1 cellular context compared by ENCODE assay signal in the genomic region with DNA sequence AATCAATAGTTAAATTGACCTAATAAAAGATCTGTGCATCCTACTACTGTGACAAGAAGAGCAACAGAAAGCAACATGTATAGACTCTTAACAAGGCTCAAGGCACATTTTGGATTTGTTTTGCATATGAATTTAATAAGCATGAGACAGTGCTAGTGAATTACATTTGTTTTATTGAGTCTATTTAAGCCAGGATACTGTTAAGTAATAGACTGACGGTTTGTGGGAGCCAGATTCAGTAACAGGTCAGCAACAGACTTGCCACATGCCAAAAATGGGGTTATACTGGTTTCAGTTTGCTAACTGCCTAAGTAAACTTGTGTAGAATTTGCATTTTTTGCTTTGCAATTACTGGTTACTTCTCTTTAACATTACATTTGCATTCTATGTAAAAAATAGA.
TF ChIP-seq lines count a peak whose summit lies in the region.

No MANE protein-coding gene starts in this region.

TF ChIP-seq in GM12878, 131 proteins besides CTCF, POLR2A, EP300 and RAD21 (continued from another document and continues in another):
- TF ChIP-seq, protein P1, sequence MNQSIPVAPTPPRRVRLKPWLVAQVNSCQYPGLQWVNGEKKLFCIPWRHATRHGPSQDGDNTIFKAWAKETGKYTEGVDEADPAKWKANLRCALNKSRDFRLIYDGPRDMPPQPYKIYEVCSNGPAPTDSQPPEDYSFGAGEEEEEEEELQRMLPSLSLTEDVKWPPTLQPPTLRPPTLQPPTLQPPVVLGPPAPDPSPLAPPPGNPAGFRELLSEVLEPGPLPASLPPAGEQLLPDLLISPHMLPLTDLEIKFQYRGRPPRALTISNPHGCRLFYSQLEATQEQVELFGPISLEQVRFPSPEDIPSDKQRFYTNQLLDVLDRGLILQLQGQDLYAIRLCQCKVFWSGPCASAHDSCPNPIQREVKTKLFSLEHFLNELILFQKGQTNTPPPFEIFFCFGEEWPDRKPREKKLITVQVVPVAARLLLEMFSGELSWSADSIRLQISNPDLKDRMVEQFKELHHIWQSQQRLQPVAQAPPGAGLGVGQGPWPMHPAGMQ (IDR thresholded peaks at IDR 0.05; ENCODE audit: borderline replicate concordance), result no peak
- TF ChIP-seq ASH2L (IDR thresholded peaks at IDR 0.05; ENCODE audit: borderline replicate concordance, low read depth) (no peak), ZNF274 (IDR thresholded peaks at IDR 0.05; ENCODE audit: insufficient read depth, insufficient read length) (no peak), CBX5 (IDR thresholded peaks at IDR 0.05; ENCODE audit: low read depth) (no peak), HDGF (IDR thresholded peaks at IDR 0.05) (no peak), RBBP5 (conservative IDR thresholded peaks at IDR 0.05) (no peak), STAT3 (IDR thresholded peaks at IDR 0.05; ENCODE audit: low read depth, low read length) (0 out of 2 replicates have a peak, but pooled peaks have one; percentile 38), ATF7 (IDR thresholded peaks at IDR 0.05; ENCODE audit: low read depth) (0 out of 2 replicates have a peak, but pooled peaks have one; percentile 26), LARP7 (IDR thresholded peaks at IDR 0.05) (no peak), KDM1A (IDR thresholded peaks at IDR 0.05; ENCODE audit: borderline replicate concordance) (no peak), MTA3 (IDR thresholded peaks at IDR 0.05; ENCODE audit: borderline replicate concordance, low read length) (no peak), WRNIP1 (IDR thresholded peaks at IDR 0.05; ENCODE audit: borderline replicate concordance, low read depth, low read length) (no peak), STAT1 (conservative IDR thresholded peaks at IDR 0.05) (no peak), KAT2A (conservative IDR thresholded peaks at IDR 0.05; ENCODE audit: control insufficient read depth, low read depth, low read length) (no peak), FOS (IDR thresholded peaks at IDR 0.05; ENCODE audit: borderline replicate concordance, extremely low read depth, insufficient read length) (no peak), ESRRA (IDR thresholded peaks at IDR 0.05; ENCODE audit: low read length) (no peak), GABPA (IDR thresholded peaks at IDR 0.05; ENCODE audit: low read depth) (no peak), NRF1 (conservative IDR thresholded peaks at IDR 0.05; ENCODE audit: low read depth, low read length) (no peak), JUND (IDR thresholded peaks at IDR 0.05; ENCODE audit: low read depth, low read length) (no peak), ZBED1 (IDR thresholded peaks at IDR 0.05; ENCODE audit: borderline replicate concordance) (peak; percentile 39; the same call in 1 of the 2 replicates), IRF4 (IDR thresholded peaks at IDR 0.05; ENCODE audit: low read depth, low read length) (no peak), MTA2 (IDR thresholded peaks at IDR 0.05; ENCODE audit: low read depth) (peak; percentile 54; the same call in 1 of the 2 replicates), ZNF24 (IDR thresholded peaks at IDR 0.05) (no peak), HCFC1 (IDR thresholded peaks at IDR 0.05; ENCODE audit: low read length) (no peak), TARDBP (IDR thresholded peaks at IDR 0.05; ENCODE audit: borderline replicate concordance) (no peak), NR2F1 (conservative IDR thresholded peaks at IDR 0.05) (peak; percentile 73), MYC (IDR thresholded peaks at IDR 0.05; ENCODE audit: insufficient read depth, insufficient read length, insufficient replicate concordance, low read length, severe bottlenecking) (no peak), ZNF217 (IDR thresholded peaks at IDR 0.05) (no peak), SIN3A (IDR thresholded peaks at IDR 0.05; ENCODE audit: low read depth, low read length) (no peak)
- TF ChIP-seq, protein P2, sequence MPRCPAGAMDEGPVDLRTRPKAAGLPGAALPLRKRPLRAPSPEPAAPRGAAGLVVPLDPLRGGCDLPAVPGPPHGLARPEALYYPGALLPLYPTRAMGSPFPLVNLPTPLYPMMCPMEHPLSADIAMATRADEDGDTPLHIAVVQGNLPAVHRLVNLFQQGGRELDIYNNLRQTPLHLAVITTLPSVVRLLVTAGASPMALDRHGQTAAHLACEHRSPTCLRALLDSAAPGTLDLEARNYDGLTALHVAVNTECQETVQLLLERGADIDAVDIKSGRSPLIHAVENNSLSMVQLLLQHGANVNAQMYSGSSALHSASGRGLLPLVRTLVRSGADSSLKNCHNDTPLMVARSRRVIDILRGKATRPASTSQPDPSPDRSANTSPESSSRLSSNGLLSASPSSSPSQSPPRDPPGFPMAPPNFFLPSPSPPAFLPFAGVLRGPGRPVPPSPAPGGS (IDR thresholded peaks at IDR 0.05; ENCODE audit: borderline replicate concordance, insufficient read depth, low read depth, low read length, poor library complexity, severe bottlenecking), result no peak
- TF ChIP-seq, protein P3, sequence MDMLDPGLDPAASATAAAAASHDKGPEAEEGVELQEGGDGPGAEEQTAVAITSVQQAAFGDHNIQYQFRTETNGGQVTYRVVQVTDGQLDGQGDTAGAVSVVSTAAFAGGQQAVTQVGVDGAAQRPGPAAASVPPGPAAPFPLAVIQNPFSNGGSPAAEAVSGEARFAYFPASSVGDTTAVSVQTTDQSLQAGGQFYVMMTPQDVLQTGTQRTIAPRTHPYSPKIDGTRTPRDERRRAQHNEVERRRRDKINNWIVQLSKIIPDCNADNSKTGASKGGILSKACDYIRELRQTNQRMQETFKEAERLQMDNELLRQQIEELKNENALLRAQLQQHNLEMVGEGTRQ (IDR thresholded peaks at IDR 0.05; ENCODE audit: borderline replicate concordance, low read depth, low read length), result no peak
- TF ChIP-seq, protein P4, sequence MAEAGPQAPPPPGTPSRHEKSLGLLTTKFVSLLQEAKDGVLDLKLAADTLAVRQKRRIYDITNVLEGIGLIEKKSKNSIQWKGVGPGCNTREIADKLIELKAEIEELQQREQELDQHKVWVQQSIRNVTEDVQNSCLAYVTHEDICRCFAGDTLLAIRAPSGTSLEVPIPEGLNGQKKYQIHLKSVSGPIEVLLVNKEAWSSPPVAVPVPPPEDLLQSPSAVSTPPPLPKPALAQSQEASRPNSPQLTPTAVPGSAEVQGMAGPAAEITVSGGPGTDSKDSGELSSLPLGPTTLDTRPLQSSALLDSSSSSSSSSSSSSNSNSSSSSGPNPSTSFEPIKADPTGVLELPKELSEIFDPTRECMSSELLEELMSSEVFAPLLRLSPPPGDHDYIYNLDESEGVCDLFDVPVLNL (IDR thresholded peaks at IDR 0.05; ENCODE audit: low read depth, low read length), result no peak
- TF ChIP-seq, protein P5, sequence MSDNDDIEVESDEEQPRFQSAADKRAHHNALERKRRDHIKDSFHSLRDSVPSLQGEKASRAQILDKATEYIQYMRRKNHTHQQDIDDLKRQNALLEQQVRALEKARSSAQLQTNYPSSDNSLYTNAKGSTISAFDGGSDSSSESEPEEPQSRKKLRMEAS (IDR thresholded peaks at IDR 0.05; ENCODE audit: low read depth, low read length), result no peak
- TF ChIP-seq, protein P6, sequence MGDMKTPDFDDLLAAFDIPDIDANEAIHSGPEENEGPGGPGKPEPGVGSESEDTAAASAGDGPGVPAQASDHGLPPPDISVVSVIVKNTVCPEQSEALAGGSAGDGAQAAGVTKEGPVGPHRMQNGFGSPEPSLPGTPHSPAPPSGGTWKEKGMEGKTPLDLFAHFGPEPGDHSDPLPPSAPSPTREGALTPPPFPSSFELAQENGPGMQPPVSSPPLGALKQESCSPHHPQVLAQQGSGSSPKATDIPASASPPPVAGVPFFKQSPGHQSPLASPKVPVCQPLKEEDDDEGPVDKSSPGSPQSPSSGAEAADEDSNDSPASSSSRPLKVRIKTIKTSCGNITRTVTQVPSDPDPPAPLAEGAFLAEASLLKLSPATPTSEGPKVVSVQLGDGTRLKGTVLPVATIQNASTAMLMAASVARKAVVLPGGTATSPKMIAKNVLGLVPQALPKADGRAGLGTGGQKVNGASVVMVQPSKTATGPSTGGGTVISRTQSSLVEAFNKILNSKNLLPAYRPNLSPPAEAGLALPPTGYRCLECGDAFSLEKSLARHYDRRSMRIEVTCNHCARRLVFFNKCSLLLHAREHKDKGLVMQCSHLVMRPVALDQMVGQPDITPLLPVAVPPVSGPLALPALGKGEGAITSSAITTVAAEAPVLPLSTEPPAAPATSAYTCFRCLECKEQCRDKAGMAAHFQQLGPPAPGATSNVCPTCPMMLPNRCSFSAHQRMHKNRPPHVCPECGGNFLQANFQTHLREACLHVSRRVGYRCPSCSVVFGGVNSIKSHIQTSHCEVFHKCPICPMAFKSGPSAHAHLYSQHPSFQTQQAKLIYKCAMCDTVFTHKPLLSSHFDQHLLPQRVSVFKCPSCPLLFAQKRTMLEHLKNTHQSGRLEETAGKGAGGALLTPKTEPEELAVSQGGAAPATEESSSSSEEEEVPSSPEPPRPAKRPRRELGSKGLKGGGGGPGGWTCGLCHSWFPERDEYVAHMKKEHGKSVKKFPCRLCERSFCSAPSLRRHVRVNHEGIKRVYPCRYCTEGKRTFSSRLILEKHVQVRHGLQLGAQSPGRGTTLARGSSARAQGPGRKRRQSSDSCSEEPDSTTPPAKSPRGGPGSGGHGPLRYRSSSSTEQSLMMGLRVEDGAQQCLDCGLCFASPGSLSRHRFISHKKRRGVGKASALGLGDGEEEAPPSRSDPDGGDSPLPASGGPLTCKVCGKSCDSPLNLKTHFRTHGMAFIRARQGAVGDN (IDR thresholded peaks at IDR 0.05), result no peak
- TF ChIP-seq, protein P7, sequence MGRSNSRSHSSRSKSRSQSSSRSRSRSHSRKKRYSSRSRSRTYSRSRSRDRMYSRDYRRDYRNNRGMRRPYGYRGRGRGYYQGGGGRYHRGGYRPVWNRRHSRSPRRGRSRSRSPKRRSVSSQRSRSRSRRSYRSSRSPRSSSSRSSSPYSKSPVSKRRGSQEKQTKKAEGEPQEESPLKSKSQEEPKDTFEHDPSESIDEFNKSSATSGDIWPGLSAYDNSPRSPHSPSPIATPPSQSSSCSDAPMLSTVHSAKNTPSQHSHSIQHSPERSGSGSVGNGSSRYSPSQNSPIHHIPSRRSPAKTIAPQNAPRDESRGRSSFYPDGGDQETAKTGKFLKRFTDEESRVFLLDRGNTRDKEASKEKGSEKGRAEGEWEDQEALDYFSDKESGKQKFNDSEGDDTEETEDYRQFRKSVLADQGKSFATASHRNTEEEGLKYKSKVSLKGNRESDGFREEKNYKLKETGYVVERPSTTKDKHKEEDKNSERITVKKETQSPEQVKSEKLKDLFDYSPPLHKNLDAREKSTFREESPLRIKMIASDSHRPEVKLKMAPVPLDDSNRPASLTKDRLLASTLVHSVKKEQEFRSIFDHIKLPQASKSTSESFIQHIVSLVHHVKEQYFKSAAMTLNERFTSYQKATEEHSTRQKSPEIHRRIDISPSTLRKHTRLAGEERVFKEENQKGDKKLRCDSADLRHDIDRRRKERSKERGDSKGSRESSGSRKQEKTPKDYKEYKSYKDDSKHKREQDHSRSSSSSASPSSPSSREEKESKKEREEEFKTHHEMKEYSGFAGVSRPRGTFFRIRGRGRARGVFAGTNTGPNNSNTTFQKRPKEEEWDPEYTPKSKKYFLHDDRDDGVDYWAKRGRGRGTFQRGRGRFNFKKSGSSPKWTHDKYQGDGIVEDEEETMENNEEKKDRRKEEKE (IDR thresholded peaks at IDR 0.05), result no peak
- TF ChIP-seq, protein P8, sequence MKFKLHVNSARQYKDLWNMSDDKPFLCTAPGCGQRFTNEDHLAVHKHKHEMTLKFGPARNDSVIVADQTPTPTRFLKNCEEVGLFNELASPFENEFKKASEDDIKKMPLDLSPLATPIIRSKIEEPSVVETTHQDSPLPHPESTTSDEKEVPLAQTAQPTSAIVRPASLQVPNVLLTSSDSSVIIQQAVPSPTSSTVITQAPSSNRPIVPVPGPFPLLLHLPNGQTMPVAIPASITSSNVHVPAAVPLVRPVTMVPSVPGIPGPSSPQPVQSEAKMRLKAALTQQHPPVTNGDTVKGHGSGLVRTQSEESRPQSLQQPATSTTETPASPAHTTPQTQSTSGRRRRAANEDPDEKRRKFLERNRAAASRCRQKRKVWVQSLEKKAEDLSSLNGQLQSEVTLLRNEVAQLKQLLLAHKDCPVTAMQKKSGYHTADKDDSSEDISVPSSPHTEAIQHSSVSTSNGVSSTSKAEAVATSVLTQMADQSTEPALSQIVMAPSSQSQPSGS (IDR thresholded peaks at IDR 0.05; ENCODE audit: low read length), result no peak
- TF ChIP-seq, protein P9, sequence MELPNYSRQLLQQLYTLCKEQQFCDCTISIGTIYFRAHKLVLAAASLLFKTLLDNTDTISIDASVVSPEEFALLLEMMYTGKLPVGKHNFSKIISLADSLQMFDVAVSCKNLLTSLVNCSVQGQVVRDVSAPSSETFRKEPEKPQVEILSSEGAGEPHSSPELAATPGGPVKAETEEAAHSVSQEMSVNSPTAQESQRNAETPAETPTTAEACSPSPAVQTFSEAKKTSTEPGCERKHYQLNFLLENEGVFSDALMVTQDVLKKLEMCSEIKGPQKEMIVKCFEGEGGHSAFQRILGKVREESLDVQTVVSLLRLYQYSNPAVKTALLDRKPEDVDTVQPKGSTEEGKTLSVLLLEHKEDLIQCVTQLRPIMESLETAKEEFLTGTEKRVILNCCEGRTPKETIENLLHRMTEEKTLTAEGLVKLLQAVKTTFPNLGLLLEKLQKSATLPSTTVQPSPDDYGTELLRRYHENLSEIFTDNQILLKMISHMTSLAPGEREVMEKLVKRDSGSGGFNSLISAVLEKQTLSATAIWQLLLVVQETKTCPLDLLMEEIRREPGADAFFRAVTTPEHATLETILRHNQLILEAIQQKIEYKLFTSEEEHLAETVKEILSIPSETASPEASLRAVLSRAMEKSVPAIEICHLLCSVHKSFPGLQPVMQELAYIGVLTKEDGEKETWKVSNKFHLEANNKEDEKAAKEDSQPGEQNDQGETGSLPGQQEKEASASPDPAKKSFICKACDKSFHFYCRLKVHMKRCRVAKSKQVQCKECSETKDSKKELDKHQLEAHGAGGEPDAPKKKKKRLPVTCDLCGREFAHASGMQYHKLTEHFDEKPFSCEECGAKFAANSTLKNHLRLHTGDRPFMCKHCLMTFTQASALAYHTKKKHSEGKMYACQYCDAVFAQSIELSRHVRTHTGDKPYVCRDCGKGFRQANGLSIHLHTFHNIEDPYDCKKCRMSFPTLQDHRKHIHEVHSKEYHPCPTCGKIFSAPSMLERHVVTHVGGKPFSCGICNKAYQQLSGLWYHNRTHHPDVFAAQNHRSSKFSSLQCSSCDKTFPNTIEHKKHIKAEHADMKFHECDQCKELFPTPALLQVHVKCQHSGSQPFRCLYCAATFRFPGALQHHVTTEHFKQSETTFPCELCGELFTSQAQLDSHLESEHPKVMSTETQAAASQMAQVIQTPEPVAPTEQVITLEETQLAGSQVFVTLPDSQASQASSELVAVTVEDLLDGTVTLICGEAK (IDR thresholded peaks at IDR 0.05; ENCODE audit: borderline replicate concordance), result no peak
- TF ChIP-seq, protein P10, sequence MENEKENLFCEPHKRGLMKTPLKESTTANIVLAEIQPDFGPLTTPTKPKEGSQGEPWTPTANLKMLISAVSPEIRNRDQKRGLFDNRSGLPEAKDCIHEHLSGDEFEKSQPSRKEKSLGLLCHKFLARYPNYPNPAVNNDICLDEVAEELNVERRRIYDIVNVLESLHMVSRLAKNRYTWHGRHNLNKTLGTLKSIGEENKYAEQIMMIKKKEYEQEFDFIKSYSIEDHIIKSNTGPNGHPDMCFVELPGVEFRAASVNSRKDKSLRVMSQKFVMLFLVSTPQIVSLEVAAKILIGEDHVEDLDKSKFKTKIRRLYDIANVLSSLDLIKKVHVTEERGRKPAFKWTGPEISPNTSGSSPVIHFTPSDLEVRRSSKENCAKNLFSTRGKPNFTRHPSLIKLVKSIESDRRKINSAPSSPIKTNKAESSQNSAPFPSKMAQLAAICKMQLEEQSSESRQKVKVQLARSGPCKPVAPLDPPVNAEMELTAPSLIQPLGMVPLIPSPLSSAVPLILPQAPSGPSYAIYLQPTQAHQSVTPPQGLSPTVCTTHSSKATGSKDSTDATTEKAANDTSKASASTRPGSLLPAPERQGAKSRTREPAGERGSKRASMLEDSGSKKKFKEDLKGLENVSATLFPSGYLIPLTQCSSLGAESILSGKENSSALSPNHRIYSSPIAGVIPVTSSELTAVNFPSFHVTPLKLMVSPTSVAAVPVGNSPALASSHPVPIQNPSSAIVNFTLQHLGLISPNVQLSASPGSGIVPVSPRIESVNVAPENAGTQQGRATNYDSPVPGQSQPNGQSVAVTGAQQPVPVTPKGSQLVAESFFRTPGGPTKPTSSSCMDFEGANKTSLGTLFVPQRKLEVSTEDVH (IDR thresholded peaks at IDR 0.05; ENCODE audit: low read depth, partially characterized antibody), result no peak
